ENCODE assay signal across 1 cellular context in the genomic region with DNA sequence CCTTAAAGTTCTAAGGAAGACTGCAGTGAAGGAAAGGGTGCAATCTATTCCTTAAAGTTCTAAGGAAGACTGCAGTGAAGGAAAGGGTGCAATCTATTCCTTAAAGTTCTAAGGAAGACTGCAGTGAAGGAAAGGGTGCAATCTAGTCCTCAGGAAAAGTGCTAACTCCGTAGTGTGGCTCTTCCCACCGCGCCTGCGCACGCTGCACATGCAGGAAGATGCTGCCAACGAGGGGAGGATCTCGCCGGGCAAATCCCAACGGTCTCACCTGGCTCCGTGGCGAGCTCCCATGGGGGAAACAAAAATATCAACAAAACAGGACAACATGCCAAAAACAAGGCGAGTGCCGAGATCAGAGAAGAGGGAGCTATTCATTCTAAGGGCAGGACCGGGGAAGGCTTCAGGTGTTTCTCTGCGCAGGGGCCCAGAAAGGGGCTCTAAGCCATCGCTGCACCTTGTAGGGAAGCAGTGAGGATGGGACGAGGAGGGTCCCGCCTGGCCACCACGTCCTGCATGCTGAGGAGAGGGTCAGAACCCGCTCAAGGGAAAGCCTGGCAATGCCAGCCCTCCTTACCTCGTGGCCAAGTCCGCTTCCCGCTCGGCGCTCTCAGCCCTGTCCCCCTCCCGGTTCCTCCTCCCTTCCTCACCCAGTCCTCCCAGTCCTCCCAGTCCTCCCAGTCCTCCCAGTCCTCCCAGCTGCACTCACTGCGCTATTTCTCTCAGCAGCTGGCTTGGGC.
TF ChIP-seq lines count a peak whose summit lies in the region.

No MANE protein-coding gene starts in this region.

TF ChIP-seq in SK-N-SH treated with all-trans-retinoic acid at 6 μM for 48 hours, 23 proteins besides CTCF, POLR2A, EP300 and RAD21 (continued from another document):
- TF ChIP-seq CREB5 (CRISPR knock-in tag; IDR thresholded peaks at IDR 0.05; ENCODE audit: low read depth): no peak
- TF ChIP-seq ZC3H10 (CRISPR knock-in tag; IDR thresholded peaks at IDR 0.05): no peak
TF ChIP-seq in SK-N-SH treated with all-trans-retinoic acid at 6 μM for 48 hours: peak in this region for 0.
